ENCODE assay signal across 1 cellular context in genomic region chr12:751192-751827, GRCh38.
TF ChIP-seq lines count a peak whose summit lies in the region.

No MANE protein-coding gene starts in this region.

TF ChIP-seq in K562, 482 proteins besides CTCF, POLR2A, EP300 and RAD21 (continued from another document and continues in another):
- TF ChIP-seq NKRF (IDR thresholded peaks at IDR 0.05; ENCODE audit: borderline replicate concordance) (no peak), PPARD (CRISPR knock-in tag; IDR thresholded peaks at IDR 0.05) (no peak), SOX6 (IDR thresholded peaks at IDR 0.05) (0 out of 2 replicates have a peak, but pooled peaks have one; percentile 54), RBM39 (optimal IDR thresholded peaks at IDR 0.05; ENCODE audit: low read depth, low read length) (no peak), DACH1 (IDR thresholded peaks at IDR 0.05; ENCODE audit: partially characterized antibody) (no peak), DEAF1 (CRISPR knock-in tag; IDR thresholded peaks at IDR 0.05) (peak; percentile 45), JUNB (CRISPR knock-in tag; conservative IDR thresholded peaks at IDR 0.05) (no peak), CHD4 (IDR thresholded peaks at IDR 0.05; ENCODE audit: insufficient read depth, insufficient replicate concordance, low read depth, low read length, poor library complexity, severe bottlenecking) (no peak), HMG20A (CRISPR knock-in tag; conservative IDR thresholded peaks at IDR 0.05) (no peak), ZNF140 (CRISPR knock-in tag; IDR thresholded peaks at IDR 0.05) (no peak), SMAD4 (CRISPR knock-in tag; conservative IDR thresholded peaks at IDR 0.05) (no peak; the same call in 1 of the 2 replicates), TBL1XR1 (IDR thresholded peaks at IDR 0.05; ENCODE audit: low read length in 2 of 2) (no peak), TGIF2 (CRISPR knock-in tag; IDR thresholded peaks at IDR 0.05) (no peak), CEBPB (tag; IDR thresholded peaks at IDR 0.05) (no peak), TAF1 (IDR thresholded peaks at IDR 0.05; ENCODE audit: control insufficient read depth, extremely low read depth, insufficient read depth, low read length, severe bottlenecking) (peak; percentile 78), ZNF224 (CRISPR knock-in tag; IDR thresholded peaks at IDR 0.05) (no peak), RERE (CRISPR knock-in tag; IDR thresholded peaks at IDR 0.05; ENCODE audit: borderline replicate concordance) (no peak), ZBTB49 (CRISPR knock-in tag; IDR thresholded peaks at IDR 0.05; ENCODE audit: borderline replicate concordance) (0 out of 2 replicates have a peak, but pooled peaks have one; percentile 31), ZNF583 (CRISPR knock-in tag; IDR thresholded peaks at IDR 0.05) (no peak), TFE3 (CRISPR knock-in tag; IDR thresholded peaks at IDR 0.05) (no peak), SRSF1 (IDR thresholded peaks at IDR 0.05; ENCODE audit: low read depth, low read length) (no peak), ESRRA (IDR thresholded peaks at IDR 0.05; ENCODE audit: borderline replicate concordance, low read depth) (peak; percentile 64; the same call in 1 of the 2 replicates), ZNF707 (CRISPR knock-in tag; conservative IDR thresholded peaks at IDR 0.05) (no peak), E2F3 (CRISPR knock-in tag; IDR thresholded peaks at IDR 0.05) (peak; percentile 77; the same call in 1 of the 2 replicates), KDM4B (IDR thresholded peaks at IDR 0.05; ENCODE audit: borderline replicate concordance in 2 of 2, low read depth in 1 of 2) (no peak), E4F1 (CRISPR knock-in tag; IDR thresholded peaks at IDR 0.05; ENCODE audit: borderline replicate concordance) (no peak), ZNF778 (CRISPR knock-in tag; IDR thresholded peaks at IDR 0.05) (no peak), PCBP1 (IDR thresholded peaks at IDR 0.05; ENCODE audit: low read depth, low read length, poor library complexity, severe bottlenecking) (no peak), PRMT5 (CRISPR knock-in tag; IDR thresholded peaks at IDR 0.05) (no peak), RBM25 (IDR thresholded peaks at IDR 0.05; ENCODE audit: low read depth, low read length, severe bottlenecking) (no peak), U2AF2 (optimal IDR thresholded peaks at IDR 0.05; ENCODE audit: low read depth, low read length) (no peak), BCL6 (CRISPR knock-in tag; IDR thresholded peaks at IDR 0.05) (no peak), HES1 (IDR thresholded peaks at IDR 0.05; ENCODE audit: low read depth) (no peak), RAD51 (IDR thresholded peaks at IDR 0.05; ENCODE audit: borderline replicate concordance, low read depth) (no peak), CXXC5 (CRISPR knock-in tag; IDR thresholded peaks at IDR 0.05) (peak; percentile 93), LEF1 (IDR thresholded peaks at IDR 0.05) (no peak), RFX1 (IDR thresholded peaks at IDR 0.05) (no peak), PHB2 (IDR thresholded peaks at IDR 0.05; ENCODE audit: low read depth) (no peak), ZBED1 (IDR thresholded peaks at IDR 0.05) (no peak), IRF1 (CRISPR knock-in tag; IDR thresholded peaks at IDR 0.05; ENCODE audit: borderline replicate concordance) (no peak), E2F4 (CRISPR knock-in tag; IDR thresholded peaks at IDR 0.05; ENCODE audit: low read depth) (peak; percentile 70; the same call in 1 of the 2 replicates), ZNF253 (CRISPR knock-in tag; conservative IDR thresholded peaks at IDR 0.05) (no peak), SIN3A (IDR thresholded peaks at IDR 0.05; ENCODE audit: borderline replicate concordance in 2 of 2, control insufficient read depth in 1 of 2, low read depth in 2 of 2, low read length in 2 of 2) (peak in 1 of 2 experiments; percentile 47; a peak in 1 of 4 replicates), ZBTB1 (CRISPR knock-in tag; IDR thresholded peaks at IDR 0.05; ENCODE audit: borderline replicate concordance, low read depth) (no peak), HBP1 (CRISPR knock-in tag; IDR thresholded peaks at IDR 0.05) (no peak)
